16 cellular contexts compared by ENCODE assay signal in genomic region chr12:20264608-20265114, GRCh38.
DNase-seq lines count a peak whose midpoint lies in the region.
"Had no signal": no experiment of that assay in that cellular context is flagged by ENCODE, and none has a peak within 500 bp of the region (broad histone marks: within the 10 kb centered on the region; RNA-seq: fewer than 3 reads in every experiment).

No MANE protein-coding gene starts in this region.

- H4K91ac ChIP-seq in mesenchymal stem cell (ENCODE audit: low read length): no peak overlapping the region

- peaks cover 2% of the 10 kb centered on the region for H3K4me1 ChIP-seq in mesenchymal stem cell (ENCODE audit: control insufficient read depth, insufficient read depth, low read depth, low read length)
- H3K4me1 ChIP-seq: testis had no signal

- H3K9ac ChIP-seq in mesenchymal stem cell (ENCODE audit: low read length): no peak overlapping the region

- H2BK15ac ChIP-seq in mesenchymal stem cell (ENCODE audit: low read depth, poor library complexity, severe bottlenecking): no peak overlapping the region

- no peak overlapping the region for H3K14ac ChIP-seq in mesenchymal stem cell (ENCODE audit: low read length in 2 of 2)

- H4K8ac ChIP-seq in mesenchymal stem cell (ENCODE audit: low read length): no peak overlapping the region

- no peak overlapping the region for H2BK5ac ChIP-seq in mesenchymal stem cell (ENCODE audit: low read depth, low read length, poor library complexity, severe bottlenecking)

- no peak overlapping the region for H3K18ac ChIP-seq in mesenchymal stem cell (ENCODE audit: low read depth in 1 of 2, low read length in 2 of 2)

- H3K4me3 ChIP-seq in mesenchymal stem cell (ENCODE audit: insufficient read depth in 1 of 2, low read depth in 1 of 2, low read length in 2 of 2): no peak overlapping the region
- H3K4me3 ChIP-seq: gastroesophageal sphincter, testis had no signal

- H3K27ac ChIP-seq in mesenchymal stem cell (ENCODE audit: low read length, poor library complexity, severe bottlenecking): no peak overlapping the region
- H3K27ac ChIP-seq: gastroesophageal sphincter, RWPE1, testis had no signal

- no peak overlapping the region for H2BK120ac ChIP-seq in mesenchymal stem cell (ENCODE audit: low read depth, low read length)

- WGBS in mesenchymal stem cell: 0% methylated on average over 1 of the region's 1 CpG

- no peak overlapping the region for H2AK5ac ChIP-seq in mesenchymal stem cell (ENCODE audit: low read length, severe bottlenecking)

- H3K36me3 ChIP-seq in mesenchymal stem cell (ENCODE audit: control insufficient read depth in 1 of 2, insufficient read depth in 2 of 2, low read depth in 1 of 2, low read length in 2 of 2): no peaks in the 10 kb centered on the region
- H3K36me3 ChIP-seq: gastroesophageal sphincter had no signal

- no peak overlapping the region for H2AFZ ChIP-seq in mesenchymal stem cell (ENCODE audit: low read depth, low read length)

- H3K4ac ChIP-seq in mesenchymal stem cell (ENCODE audit: low read depth in 1 of 2, low read length in 2 of 2): no peak overlapping the region

- no peaks in the 10 kb centered on the region for H3K27me3 ChIP-seq in mesenchymal stem cell (ENCODE audit: control insufficient read depth in 1 of 2, insufficient read depth in 1 of 2, low read length in 2 of 2)
- H3K27me3 ChIP-seq: gastroesophageal sphincter, testis had no signal

- no peak overlapping the region for H3K23ac ChIP-seq in mesenchymal stem cell (ENCODE audit: low read length in 2 of 2)

- peak; percentile 75 for DNase-seq in EL
- DNase-seq in M059J (ENCODE audit: low read depth): peak; percentile 70
- DNase-seq in fibroblast of gingiva (ENCODE audit: low read depth): peak; percentile 6
- DNase-seq in mesenchymal stem cell: peak; percentile 36
- no peak for DNase-seq in T-helper 1 cell
- no peak for DNase-seq in foreskin melanocyte
- no peak for DNase-seq in NCI-H2081 (lab: John Stamatoyannopoulos, UW)
- no peak for DNase-seq in NCI-H2196 (lab: John Stamatoyannopoulos, UW; ENCODE audit: unreplicated experiment)
- DNase-seq: amniotic stem cell; HFFc6; stimulated activated CD4-positive, alpha-beta T cell treated with anti-CD3 and anti-CD28 coated beads, Interleukin-4, amount 100 ng/mL, for 1 hour; stimulated activated CD8-positive, alpha-beta memory T cell treated with anti-CD3 and anti-CD28 coated beads, Interleukin-4, amount 100 ng/mL, for 48 hours; T-helper 17 cell; testis had no signal

- no peaks in the 10 kb centered on the region for H3K79me1 ChIP-seq in mesenchymal stem cell (replicated peaks; ENCODE audit: low read length, poor library complexity, severe bottlenecking)

- no peaks in the 10 kb centered on the region for H3K9me3 ChIP-seq in mesenchymal stem cell (ENCODE audit: control insufficient read depth, low read length)
- H3K9me3 ChIP-seq: gastroesophageal sphincter, testis had no signal

- no peak overlapping the region for H3K4me2 ChIP-seq in mesenchymal stem cell (ENCODE audit: low read length, poor library complexity, severe bottlenecking)

- H2BK12ac ChIP-seq in mesenchymal stem cell (ENCODE audit: low read length in 2 of 2): no peak overlapping the region

Comparison
In these comparisons a context has a peak if more than half of its experiments do, and no peak if none do; other contexts are left out.
1. DNase-seq: peak in EL (single experiment), M059J (single experiment), fibroblast of gingiva (single experiment) and mesenchymal stem cell (single experiment); none in T-helper 1 cell (0 of 5), foreskin melanocyte (single experiment), NCI-H2081 (0 of 2) and NCI-H2196 (single experiment).